Comparison of ENCODE assay signal across 11 cellular contexts in genomic region chr10:88273567-88273966, GRCh38.
A peak's percentile ranks its signal among the peaks of the same experiment; 100 is the strongest.
DNase-seq lines count a peak whose midpoint lies in the region; FAIRE-seq and TF ChIP-seq lines count a peak whose summit lies in the region.
"Had no signal": no experiment of that assay in that cellular context is flagged by ENCODE, and none has a peak within 500 bp of the region (broad histone marks: within the 10 kb centered on the region; RNA-seq: fewer than 3 reads in every experiment).

No MANE protein-coding gene starts in this region.

- H3K4me3 ChIP-seq in OCI-LY7 (ENCODE audit: low read depth, low read length, poor library complexity, severe bottlenecking) (no peak overlapping the region), small intestine (ENCODE audit: low read depth in 1 of 2, low read length in 2 of 2) (no peak overlapping the region), transverse colon (no peak overlapping the region)
- H3K4me3 ChIP-seq: GM23338 had no signal

- FAIRE-seq in GM19239 (lab: Jason Lieb, UNC) (peak; percentile 68), small intestine (lab: Jason Lieb, UNC) (peak; percentile 39)

- H3K4me1 ChIP-seq in OCI-LY7 (ENCODE audit: insufficient read depth, low read length, poor library complexity, severe bottlenecking) (peaks cover 31% of the 10 kb centered on the region), small intestine (ENCODE audit: control insufficient read depth in 2 of 2, insufficient read depth in 1 of 2, low read depth in 1 of 2, low read length in 1 of 2) (peaks cover 0 to 9% of the 10 kb centered on the region in 2 donors), transverse colon (peaks cover 0 to 13% (median 0%) of the 10 kb centered on the region in 4 donors)

- DNase-seq in CD1c-positive myeloid dendritic cell (ENCODE audit: extremely low spot score) (peak; percentile 37), GM19239 (ENCODE audit: insufficient read length, low spot score) (no peak), OCI-LY7 (ENCODE audit: low spot score) (no peak), small intestine (no peak), NCI-H2227 treated with DMSO at 0.1 percent for 48 hours (lab: John Stamatoyannopoulos, UW) (no peak), transverse colon (no peak)
- DNase-seq: CD8-positive, alpha-beta memory T cell; DMS53; GF-D8; H7 had no signal

- H3K36me3 ChIP-seq in OCI-LY7 (ENCODE audit: insufficient read depth, low read length) (no peaks in the 10 kb centered on the region), small intestine (ENCODE audit: control insufficient read depth in 2 of 2, insufficient read depth in 2 of 2, low read length in 2 of 2) (no peaks in the 10 kb centered on the region), transverse colon (no peaks in the 10 kb centered on the region)

- TF ChIP-seq EP300 in transverse colon (IDR thresholded peaks at IDR 0.05; ENCODE audit: low read depth): no peak

- H2AFZ ChIP-seq in OCI-LY7 (ENCODE audit: low read length): peak overlapping the region; percentile 27; the same call in 1 of the 2 replicates
- H2AFZ ChIP-seq: GM23338 had no signal

- H3K9me3 ChIP-seq in OCI-LY7 (ENCODE audit: low read length) (no peaks in the 10 kb centered on the region), small intestine (ENCODE audit: control insufficient read depth, low read depth) (no peaks in the 10 kb centered on the region), transverse colon (no peaks in the 10 kb centered on the region)

- no peak overlapping the region for H3K4me2 ChIP-seq in OCI-LY7 (ENCODE audit: low read length)
- H3K4me2 ChIP-seq: GM23338 had no signal

- no peaks in the 10 kb centered on the region for H3K9me2 ChIP-seq in OCI-LY7 (ENCODE audit: insufficient read depth, low read length)

- POLR2A ChIA-PET in OCI-LY7 (lab: Charles Lee): no interaction called here

- CTCF ChIA-PET in OCI-LY7 (lab: Charles Lee; ENCODE audit: unreplicated experiment): interaction anchor here (0.6 kb wide), 1 partner anchor 656 kb away, joined by 6 read pairs; no protein-coding TSS in a partner anchor

- no peak for TF ChIP-seq POLR2A in transverse colon (IDR thresholded peaks at IDR 0.05)

- WGBS in small intestine, 3 donors: 51 to 65% (median 52%) methylated on average over 4 of the region's 4 CpGs
- 52 to 55% methylated on average over 4 of the region's 4 CpGs for WGBS in transverse colon (ENCODE audit: low coverage in 1 of 2), 2 donors

- H3K27me3 ChIP-seq in small intestine (ENCODE audit: control insufficient read depth in 2 of 2, insufficient read depth in 2 of 2, low read length in 2 of 2) (no peaks in the 10 kb centered on the region), transverse colon (no peaks in the 10 kb centered on the region)

- intact Hi-C loops in OCI-LY7 (cut with micrococcal nuclease; ENCODE audit: unreplicated experiment): loop anchor here (5.0 kb wide), 1 partner anchor 411 kb away; the partner anchor contains the start of genes KLLN and PTEN
- intact Hi-C loops in transverse colon (cut with DNase I; ENCODE audit: low total_unique reads): no loop called here

- no peak for TF ChIP-seq CTCF in OCI-LY7 (conservative IDR thresholded peaks at IDR 0.05; ENCODE audit: low read length)
- TF ChIP-seq CTCF in transverse colon (IDR thresholded peaks at IDR 0.05): no peak

- no peaks in the 10 kb centered on the region for H4K20me1 ChIP-seq in OCI-LY7 (ENCODE audit: insufficient read depth, low read length)

- H3K79me2 ChIP-seq in OCI-LY7 (ENCODE audit: insufficient read depth, low read depth, low read length): no peaks in the 10 kb centered on the region

- H3K27ac ChIP-seq in OCI-LY7 (ENCODE audit: low read depth, low read length, poor library complexity, severe bottlenecking) (no peak overlapping the region), small intestine (ENCODE audit: low read depth in 1 of 2, low read length in 1 of 2) (no peak overlapping the region), transverse colon (no peak overlapping the region)

- in situ Hi-C loops in transverse colon (cut with MboI; ENCODE audit: low pct_ligation_motif_present in 1 of 4, low pct_unique_long_range_greater_than_20kb in 1 of 4, low sequenced_read_pairs in 3 of 4): no loop called here

- BruUV-seq in OCI-LY7 (replicated peaks; lab: Mats Ljungman, UMichigan): no TSS peak
